Comparison of ENCODE assay signal across 7 cellular contexts in genomic region chr3:151305081-151305777, GRCh38. TPM values are rescaled to one million over a fixed set of nuclear protein-coding genes. Genes with fewer than 3 reads are reported as not detected.
A peak's percentile ranks its signal among the peaks of the same experiment; 100 is the strongest.
DNase-seq lines count a peak whose midpoint lies in the region; ATAC-seq and TF ChIP-seq lines count a peak whose summit lies in the region.

No MANE protein-coding gene starts in this region.

- H3K27ac Mint-ChIP-seq in T-helper 17 cell = peak overlapping the region; percentile 32

- intact Hi-C loops in posterior vena cava (cut with DNase I) = no loop called here

- TF ChIP-seq POLR2A in erythroblast (IDR thresholded peaks at IDR 0.05; ENCODE audit: low read length) = no peak

- no peak overlapping the region for H3K4me3 Mint-ChIP-seq in T-helper 17 cell

- ATAC-seq in T-helper 17 cell = peak; percentile 28
- no peak for ATAC-seq in GM21381 (IDR thresholded peaks at IDR 0.05; ENCODE audit: unreplicated experiment)
- ATAC-seq in GM21515 (IDR thresholded peaks at IDR 0.05; ENCODE audit: unreplicated experiment) = no peak

- DNase-seq in HEK293T (ENCODE audit: extremely low spot score) (peak; percentile 34), T-helper 17 cell (no peak), fibroblast of gingiva (ENCODE audit: low read depth) (peak; percentile 98), posterior vena cava (ENCODE audit: low spot score) (peak; percentile 85), erythroblast (lab: John Stamatoyannopoulos, UW) (no peak)

- POLR2A ChIA-PET in HEK293T (lab: Yijun Ruan, JAX) = no interaction called here

- peaks cover 2% of the 10 kb centered on the region for H3K36me3 Mint-ChIP-seq in T-helper 17 cell (ENCODE audit: low read depth)

- H3K9me3 ChIP-seq in T-helper 17 cell (ENCODE audit: control insufficient read depth, low read length, poor library complexity, severe bottlenecking) = no peaks in the 10 kb centered on the region

- CTCF ChIA-PET in HEK293T (lab: Yijun Ruan, JAX) = interaction anchor here (0.5 kb wide), 1 partner anchor 107 kb away, joined by 3 read pairs; no protein-coding TSS in a partner anchor

- peaks cover 33% of the 10 kb centered on the region for H3K27me3 Mint-ChIP-seq in T-helper 17 cell

- H3K4me1 Mint-ChIP-seq in T-helper 17 cell = peaks cover 10% of the 10 kb centered on the region

TF ChIP-seq in HEK293T, 16 proteins besides CTCF, POLR2A, EP300 and RAD21:
- TF ChIP-seq FOXK2 (IDR thresholded peaks at IDR 0.05) (no peak), BHLHE40 (IDR thresholded peaks at IDR 0.05; ENCODE audit: borderline replicate concordance) (no peak), FOXM1 (IDR thresholded peaks at IDR 0.05; ENCODE audit: borderline replicate concordance) (no peak)

RNA-seq across cellular contexts. Expression of gene GPR87, which starts 11.4 kb away (rescaled TPM):
- total RNA-seq in T-helper 17 cell (not detected), posterior vena cava (not detected)

RNA-seq across cellular contexts. Expression of gene P2RY13, which starts 24.1 kb away (rescaled TPM):
- total RNA-seq in T-helper 17 cell (under 1 TPM; 0.26 to 0.82 TPM), posterior vena cava (1 to 10 TPM; 1.4 to 2.7 TPM)

RNA-seq across cellular contexts. Expression of gene P2RY14, which starts 26.9 kb away (rescaled TPM):
- total RNA-seq in T-helper 17 cell (under 1 TPM; 0.26 to 0.90 TPM), posterior vena cava (1 to 10 TPM; 1.4 to 5.3 TPM)

Comparison
In these comparisons a context has a peak if more than half of its experiments do, and no peak if none do; other contexts are left out.
1. DNase-seq: peak in HEK293T (single experiment), fibroblast of gingiva (single experiment) and posterior vena cava (single experiment); none in T-helper 17 cell (0 of 3) and erythroblast (0 of 2).